Comparison of ENCODE assay signal across 1 cellular context in the genomic region with DNA sequence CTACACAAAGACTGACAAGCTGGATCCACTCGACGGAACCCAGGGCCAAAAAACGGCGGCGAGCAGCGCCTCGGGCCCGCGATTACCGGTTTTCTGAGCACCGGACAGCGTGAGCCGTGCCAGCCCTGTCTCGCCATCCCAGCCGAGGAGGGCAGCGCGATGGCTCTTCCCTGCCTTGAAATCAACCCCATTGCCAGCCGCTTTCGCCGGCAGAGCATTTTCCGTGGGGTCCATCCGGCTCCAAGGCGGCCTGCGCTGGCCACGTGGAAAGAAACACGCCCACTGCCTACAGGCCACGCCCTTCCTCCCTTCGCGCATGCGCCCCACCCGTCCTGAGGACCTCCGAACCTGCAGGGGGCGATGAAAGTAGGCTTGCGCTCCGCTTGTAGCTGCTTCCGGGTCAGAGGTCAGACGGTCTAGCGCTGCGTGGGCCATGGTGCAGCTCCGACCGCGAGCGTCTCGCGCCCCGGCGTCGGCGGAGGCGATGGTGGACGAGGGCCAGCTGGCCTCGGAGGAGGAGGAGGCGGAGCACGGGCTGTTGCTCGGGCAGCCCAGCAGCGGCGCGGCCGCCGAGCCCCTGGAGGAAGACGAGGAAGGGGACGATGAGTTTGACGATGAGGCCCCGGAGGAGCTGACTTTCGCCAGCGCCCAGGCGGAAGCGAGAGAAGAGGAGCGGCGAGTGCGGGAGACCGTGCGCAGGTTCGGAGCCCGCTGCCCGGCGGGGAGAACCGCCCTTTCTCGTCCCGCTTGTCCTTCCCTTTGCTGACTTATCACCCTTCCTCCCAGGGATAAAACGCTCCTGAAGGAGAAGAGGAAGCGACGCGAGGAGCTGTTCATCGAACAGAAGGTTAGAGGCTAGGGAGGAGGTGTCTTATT.
TF ChIP-seq lines count a peak whose summit lies in the region.

NOL7 (plus strand) TSS at position 410 of the 876 bp plus-strand sequence; CDS start at position 434, 24 bp downstream.

TF ChIP-seq in K562, 482 proteins besides CTCF, POLR2A, EP300 and RAD21 (continued from another document and continues in another):
- TF ChIP-seq E2F4 (CRISPR knock-in tag; IDR thresholded peaks at IDR 0.05; ENCODE audit: low read depth) (peak; percentile 75), CTCFL (IDR thresholded peaks at IDR 0.05; ENCODE audit: borderline replicate concordance, insufficient read depth, low read depth, low read length, poor library complexity, severe bottlenecking) (peak; percentile 100), ZNF354B (CRISPR knock-in tag; IDR thresholded peaks at IDR 0.05) (no peak), NCOR1 (IDR thresholded peaks at IDR 0.05) (peak; percentile 53), ZBTB12 (CRISPR knock-in tag; IDR thresholded peaks at IDR 0.05) (0 out of 2 replicates have a peak, but pooled peaks have one; percentile 10), SNIP1 (IDR thresholded peaks at IDR 0.05; ENCODE audit: low read depth) (peak; percentile 91), YY1 (IDR thresholded peaks at IDR 0.05; ENCODE audit: borderline replicate concordance in 1 of 3, control insufficient read depth in 1 of 3, extremely low read depth in 1 of 3, insufficient read depth in 3 of 3, insufficient read length in 1 of 3, insufficient replicate concordance in 2 of 3, low read depth in 1 of 3, low read length in 2 of 3) (peak; percentile 34 to 85 (median 81)), HMBOX1 (IDR thresholded peaks at IDR 0.05) (no peak), MEIS2 (IDR thresholded peaks at IDR 0.05; ENCODE audit: partially characterized antibody) (peak; percentile 81), ZNF274 (IDR thresholded peaks at IDR 0.05; ENCODE audit: borderline replicate concordance, low read depth, low read length) (no peak), ESRRA (IDR thresholded peaks at IDR 0.05; ENCODE audit: borderline replicate concordance, low read depth) (peak; percentile 83), ELF2 (CRISPR knock-in tag; IDR thresholded peaks at IDR 0.05) (peak; percentile 89), CREM (IDR thresholded peaks at IDR 0.05; ENCODE audit: low read depth) (peak; percentile 88), BRD4 (IDR thresholded peaks at IDR 0.05) (peak; percentile 76; the same call in 1 of the 2 replicates), RNF2 (IDR thresholded peaks at IDR 0.05) (peak; percentile 93), ZNF695 (CRISPR knock-in tag; IDR thresholded peaks at IDR 0.05) (0 out of 2 replicates have a peak, but pooled peaks have one; percentile 57), SRF (CRISPR knock-in tag; IDR thresholded peaks at IDR 0.05) (peak; percentile 9 to 10; a peak in 1 of 4 replicates), KLF1 (tag; IDR thresholded peaks at IDR 0.05) (peak; percentile 87), RUNX1 (IDR thresholded peaks at IDR 0.05; ENCODE audit: low read depth) (no peak), NONO (IDR thresholded peaks at IDR 0.05; ENCODE audit: low read depth in 2 of 2, low read length in 1 of 2) (peak; percentile 41 to 64; a peak in 3 of 4 replicates), ZC3H11A (IDR thresholded peaks at IDR 0.05; ENCODE audit: low read depth, low read length) (peak; percentile 85; the same call in 1 of the 2 replicates), HCFC1 (IDR thresholded peaks at IDR 0.05; ENCODE audit: low read depth, low read length) (peak; percentile 95), ZNF12 (CRISPR knock-in tag; IDR thresholded peaks at IDR 0.05) (peak; percentile 57; the same call in 1 of the 2 replicates), FOXP1 (CRISPR knock-in tag; IDR thresholded peaks at IDR 0.05) (peak; percentile 93), MAFG (tag; conservative IDR thresholded peaks at IDR 0.05) (no peak), U2AF1 (optimal IDR thresholded peaks at IDR 0.05; ENCODE audit: low read depth, low read length) (peak; percentile 91), ZNF232 (CRISPR knock-in tag; IDR thresholded peaks at IDR 0.05) (no peak; the same call in none of the 2 replicates), TCF7 (IDR thresholded peaks at IDR 0.05; ENCODE audit: borderline replicate concordance) (peak; percentile 73; the same call in 1 of the 2 replicates), IRF2 (CRISPR knock-in tag; IDR thresholded peaks at IDR 0.05) (no peak), TSHZ1 (CRISPR knock-in tag; IDR thresholded peaks at IDR 0.05) (0 out of 2 replicates have a peak, but pooled peaks have one; percentile 30), TAF7 (tag; IDR thresholded peaks at IDR 0.05) (peak; percentile 86), ZBTB1 (CRISPR knock-in tag; IDR thresholded peaks at IDR 0.05; ENCODE audit: borderline replicate concordance, low read depth) (peak; percentile 21; the same call in 1 of the 2 replicates), SP1 (CRISPR knock-in tag; IDR thresholded peaks at IDR 0.05) (peak; percentile 100), ETS2 (tag; IDR thresholded peaks at IDR 0.05; ENCODE audit: borderline replicate concordance, poor library complexity, severe bottlenecking) (no peak), HLTF (IDR thresholded peaks at IDR 0.05) (peak; percentile 67; the same call in 1 of the 2 replicates), MED1 (CRISPR knock-in tag; IDR thresholded peaks at IDR 0.05; ENCODE audit: borderline replicate concordance) (no peak), PML (IDR thresholded peaks at IDR 0.05; ENCODE audit: low read length) (peak; percentile 58), ZNF584 (CRISPR knock-in tag; IDR thresholded peaks at IDR 0.05; ENCODE audit: low read depth) (peak; percentile 63; the same call in 1 of the 2 replicates)
- TF ChIP-seq, protein P1, sequence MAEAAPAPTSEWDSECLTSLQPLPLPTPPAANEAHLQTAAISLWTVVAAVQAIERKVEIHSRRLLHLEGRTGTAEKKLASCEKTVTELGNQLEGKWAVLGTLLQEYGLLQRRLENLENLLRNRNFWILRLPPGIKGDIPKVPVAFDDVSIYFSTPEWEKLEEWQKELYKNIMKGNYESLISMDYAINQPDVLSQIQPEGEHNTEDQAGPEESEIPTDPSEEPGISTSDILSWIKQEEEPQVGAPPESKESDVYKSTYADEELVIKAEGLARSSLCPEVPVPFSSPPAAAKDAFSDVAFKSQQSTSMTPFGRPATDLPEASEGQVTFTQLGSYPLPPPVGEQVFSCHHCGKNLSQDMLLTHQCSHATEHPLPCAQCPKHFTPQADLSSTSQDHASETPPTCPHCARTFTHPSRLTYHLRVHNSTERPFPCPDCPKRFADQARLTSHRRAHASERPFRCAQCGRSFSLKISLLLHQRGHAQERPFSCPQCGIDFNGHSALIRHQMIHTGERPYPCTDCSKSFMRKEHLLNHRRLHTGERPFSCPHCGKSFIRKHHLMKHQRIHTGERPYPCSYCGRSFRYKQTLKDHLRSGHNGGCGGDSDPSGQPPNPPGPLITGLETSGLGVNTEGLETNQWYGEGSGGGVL (CRISPR knock-in tag; IDR thresholded peaks at IDR 0.05), result no peak
- TF ChIP-seq, protein P2, sequence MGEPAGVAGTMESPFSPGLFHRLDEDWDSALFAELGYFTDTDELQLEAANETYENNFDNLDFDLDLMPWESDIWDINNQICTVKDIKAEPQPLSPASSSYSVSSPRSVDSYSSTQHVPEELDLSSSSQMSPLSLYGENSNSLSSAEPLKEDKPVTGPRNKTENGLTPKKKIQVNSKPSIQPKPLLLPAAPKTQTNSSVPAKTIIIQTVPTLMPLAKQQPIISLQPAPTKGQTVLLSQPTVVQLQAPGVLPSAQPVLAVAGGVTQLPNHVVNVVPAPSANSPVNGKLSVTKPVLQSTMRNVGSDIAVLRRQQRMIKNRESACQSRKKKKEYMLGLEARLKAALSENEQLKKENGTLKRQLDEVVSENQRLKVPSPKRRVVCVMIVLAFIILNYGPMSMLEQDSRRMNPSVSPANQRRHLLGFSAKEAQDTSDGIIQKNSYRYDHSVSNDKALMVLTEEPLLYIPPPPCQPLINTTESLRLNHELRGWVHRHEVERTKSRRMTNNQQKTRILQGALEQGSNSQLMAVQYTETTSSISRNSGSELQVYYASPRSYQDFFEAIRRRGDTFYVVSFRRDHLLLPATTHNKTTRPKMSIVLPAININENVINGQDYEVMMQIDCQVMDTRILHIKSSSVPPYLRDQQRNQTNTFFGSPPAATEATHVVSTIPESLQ (CRISPR knock-in tag; IDR thresholded peaks at IDR 0.05), result peak; percentile 99
- TF ChIP-seq, protein P3, sequence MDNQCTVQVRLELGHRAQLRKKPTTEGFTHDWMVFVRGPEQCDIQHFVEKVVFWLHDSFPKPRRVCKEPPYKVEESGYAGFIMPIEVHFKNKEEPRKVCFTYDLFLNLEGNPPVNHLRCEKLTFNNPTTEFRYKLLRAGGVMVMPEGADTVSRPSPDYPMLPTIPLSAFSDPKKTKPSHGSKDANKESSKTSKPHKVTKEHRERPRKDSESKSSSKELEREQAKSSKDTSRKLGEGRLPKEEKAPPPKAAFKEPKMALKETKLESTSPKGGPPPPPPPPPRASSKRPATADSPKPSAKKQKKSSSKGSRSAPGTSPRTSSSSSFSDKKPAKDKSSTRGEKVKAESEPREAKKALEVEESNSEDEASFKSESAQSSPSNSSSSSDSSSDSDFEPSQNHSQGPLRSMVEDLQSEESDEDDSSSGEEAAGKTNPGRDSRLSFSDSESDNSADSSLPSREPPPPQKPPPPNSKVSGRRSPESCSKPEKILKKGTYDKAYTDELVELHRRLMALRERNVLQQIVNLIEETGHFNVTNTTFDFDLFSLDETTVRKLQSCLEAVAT (IDR thresholded peaks at IDR 0.05), result peak; percentile 37 to 66; a peak in 2 of 4 replicates
- TF ChIP-seq, protein P4, sequence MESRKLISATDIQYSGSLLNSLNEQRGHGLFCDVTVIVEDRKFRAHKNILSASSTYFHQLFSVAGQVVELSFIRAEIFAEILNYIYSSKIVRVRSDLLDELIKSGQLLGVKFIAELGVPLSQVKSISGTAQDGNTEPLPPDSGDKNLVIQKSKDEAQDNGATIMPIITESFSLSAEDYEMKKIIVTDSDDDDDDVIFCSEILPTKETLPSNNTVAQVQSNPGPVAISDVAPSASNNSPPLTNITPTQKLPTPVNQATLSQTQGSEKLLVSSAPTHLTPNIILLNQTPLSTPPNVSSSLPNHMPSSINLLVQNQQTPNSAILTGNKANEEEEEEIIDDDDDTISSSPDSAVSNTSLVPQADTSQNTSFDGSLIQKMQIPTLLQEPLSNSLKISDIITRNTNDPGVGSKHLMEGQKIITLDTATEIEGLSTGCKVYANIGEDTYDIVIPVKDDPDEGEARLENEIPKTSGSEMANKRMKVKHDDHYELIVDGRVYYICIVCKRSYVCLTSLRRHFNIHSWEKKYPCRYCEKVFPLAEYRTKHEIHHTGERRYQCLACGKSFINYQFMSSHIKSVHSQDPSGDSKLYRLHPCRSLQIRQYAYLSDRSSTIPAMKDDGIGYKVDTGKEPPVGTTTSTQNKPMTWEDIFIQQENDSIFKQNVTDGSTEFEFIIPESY (CRISPR knock-in tag; IDR thresholded peaks at IDR 0.05), result peak; percentile 87
